ENCODE assay signal across 8 cellular contexts in genomic region chr13:109787135-109787954, GRCh38. TPM values are rescaled to one million over a fixed set of nuclear protein-coding genes. Genes with fewer than 3 reads are reported as not detected.
DNase-seq lines count a peak whose midpoint lies in the region; ATAC-seq and TF ChIP-seq lines count a peak whose summit lies in the region.

No MANE protein-coding gene starts in this region.

- in situ Hi-C loops in astrocyte of the spinal cord (cut with HindIII; ENCODE audit: low sequenced_read_pairs): no loop called here

- POLR2A ChIA-PET in AG04450 (lab: Yijun Ruan, JAX): no interaction called here

- H3K4me3 ChIP-seq in AG04450 (ENCODE audit: low read depth, low read length) (peak overlapping the region; percentile 69), HL-60 (replicated peaks; ENCODE audit: insufficient read depth, low read length) (peak overlapping the region; percentile 51), astrocyte of the spinal cord (ENCODE audit: low read depth, low read length) (peak overlapping the region; percentile 63), iPS-11a (ENCODE audit: low read depth, low read length) (peak overlapping the region; percentile 66), skeletal muscle cell (ENCODE audit: low read depth, low read length) (peak overlapping the region; percentile 79)

- TF ChIP-seq CTCF in AG04450 (IDR thresholded peaks at IDR 0.05; ENCODE audit: low read depth, low read length) (no peak), HL-60 (IDR thresholded peaks at IDR 0.05; ENCODE audit: insufficient read depth, low read length) (no peak), astrocyte of the spinal cord (IDR thresholded peaks at IDR 0.05; ENCODE audit: low read depth, low read length) (no peak)

- peaks cover 3% of the 10 kb centered on the region for H3K27me3 ChIP-seq in AG04450 (ENCODE audit: control insufficient read depth, insufficient read depth, low read length)
- H3K27me3 ChIP-seq in HL-60 (ENCODE audit: insufficient read depth, poor library complexity, severe bottlenecking): no peaks in the 10 kb centered on the region

- CTCF ChIA-PET in AG04450 (lab: Charles Lee): no interaction called here

- peak; percentile 9 for ATAC-seq in GM19023 (IDR thresholded peaks at IDR 0.05; ENCODE audit: unreplicated experiment)

- no peak overlapping the region for H3K27ac ChIP-seq in AG04450 (ENCODE audit: low read depth, low read length)
- H3K27ac ChIP-seq in HL-60 (replicated peaks): peak overlapping the region; percentile 97

- H3K9me3 ChIP-seq in AG04450 (ENCODE audit: control insufficient read depth, insufficient read depth, low read length): peaks cover 12% of the 10 kb centered on the region; the same call in 1 of the 2 replicates

- DNase-seq in AG04450 (ENCODE audit: low read depth, low spot score) (no peak), HL-60 (ENCODE audit: low read depth in 1 of 2, low spot score in 1 of 2) (peak in 1 of 2 experiments; percentile 60), RPMI7951 (ENCODE audit: low read depth) (peak; percentile 45), astrocyte of the spinal cord (ENCODE audit: low read depth, low spot score) (peak; percentile 42), skeletal muscle cell (ENCODE audit: low read depth) (no peak), KG1 (lab: John Stamatoyannopoulos, UW) (no peak)

RNA-seq across cellular contexts. Expression of gene IRS2, which starts 1.0 kb away (rescaled TPM):
- 1.5 TPM in 2 replicates for polyA plus RNA-seq in AG04450 (2011; rRNA removed)
- 1.7 and 2.2 TPM in 2 replicates for polyA minus RNA-seq in AG04450 (2011; rRNA and poly(A)+ RNA removed)
- 0.24 and 0.49 TPM in 2 replicates for total RNA-seq in RPMI7951 (2014; rRNA removed; shearing (Covaris generic))

Comparison
In these comparisons a context has a peak if more than half of its experiments do, and no peak if none do; other contexts are left out.
1. DNase-seq: peak in RPMI7951 (single experiment) and astrocyte of the spinal cord (single experiment); none in AG04450 (single experiment), skeletal muscle cell (single experiment) and KG1 (single experiment).
2. Peak in every context shown above with its lines, with median percentiles within 50 percentile points of each other: H3K4me3 ChIP-seq.